Comparison of ENCODE assay signal across 1 cellular context in genomic region chr6:155505560-155505959, GRCh38.
TF ChIP-seq lines count a peak whose summit lies in the region.

No MANE protein-coding gene starts in this region.

TF ChIP-seq in GM23338, 12 proteins besides CTCF, POLR2A, EP300 and RAD21:
- TF ChIP-seq ZNF462 (CRISPR knock-in tag; IDR thresholded peaks at IDR 0.05): no peak
- TF ChIP-seq EZH2phosphoT487 (IDR thresholded peaks at IDR 0.05; ENCODE audit: unreplicated experiment): no peak
- TF ChIP-seq CREB1 (CRISPR knock-in tag; IDR thresholded peaks at IDR 0.05; ENCODE audit: low read depth): no peak
- TF ChIP-seq STAT1 (IDR thresholded peaks at IDR 0.05; ENCODE audit: unreplicated experiment): no peak
- TF ChIP-seq ZNF114 (CRISPR knock-in tag; IDR thresholded peaks at IDR 0.05): no peak
- no peak for TF ChIP-seq ZNF331 (CRISPR knock-in tag; IDR thresholded peaks at IDR 0.05; ENCODE audit: low read depth)
- TF ChIP-seq ETS1 (IDR thresholded peaks at IDR 0.05): no peak
- no peak for TF ChIP-seq REST (IDR thresholded peaks at IDR 0.05; ENCODE audit: unreplicated experiment)
- no peak for TF ChIP-seq NANOG (IDR thresholded peaks at IDR 0.05; ENCODE audit: borderline replicate concordance)
- TF ChIP-seq EZH2 (IDR thresholded peaks at IDR 0.05; ENCODE audit: low read depth, unreplicated experiment): no peak
- no peak for TF ChIP-seq POLR2AphosphoS5 (IDR thresholded peaks at IDR 0.05; ENCODE audit: low read depth)
- TF ChIP-seq JUNB (IDR thresholded peaks at IDR 0.05; ENCODE audit: unreplicated experiment): no peak
